ENCODE assay signal across 16 cellular contexts in the genomic region with DNA sequence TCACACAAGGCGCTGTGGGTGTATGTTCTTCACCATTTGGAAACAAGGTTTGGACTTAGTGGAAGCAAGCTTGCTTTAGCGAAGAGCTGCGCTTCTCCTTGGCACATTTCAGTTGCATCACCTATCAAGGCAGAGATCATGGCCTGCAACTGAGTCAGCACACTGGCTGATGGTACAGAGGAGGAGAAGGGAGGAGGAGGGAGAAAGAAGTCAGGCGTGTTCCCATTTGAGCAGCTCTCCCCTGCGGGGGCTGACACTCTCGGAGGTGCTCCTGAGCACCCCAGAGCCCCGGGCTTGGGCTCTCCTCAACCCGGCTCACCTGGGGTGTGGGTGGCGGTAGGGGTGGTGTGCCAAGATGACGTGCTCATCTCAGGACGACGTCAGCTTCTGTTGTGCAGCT. TPM values are rescaled to one million over a fixed set of nuclear protein-coding genes. Genes with fewer than 3 reads are reported as not detected.
"Had no signal": no experiment of that assay in that cellular context is flagged by ENCODE, and none has a peak within 500 bp of the region (broad histone marks: within the 10 kb centered on the region; RNA-seq: fewer than 3 reads in every experiment).

No MANE protein-coding gene starts in this region.

- H3K36me3 ChIP-seq: ovary, thoracic aorta had no signal

- H3K4me2 ChIP-seq: hepatocyte had no signal

- ATAC-seq: stimulated activated naive CD8-positive, alpha-beta T cell treated with anti-CD3 and anti-CD28 coated beads, Interleukin-15, amount 100 ng/mL, for 72 hours had no signal

- H3K27me3 ChIP-seq: hepatocyte, ovary had no signal

- H3K27ac ChIP-seq: dorsolateral prefrontal cortex, hepatocyte, ovary, thoracic aorta had no signal

- H3K79me2 ChIP-seq: hepatocyte had no signal

- DNase-seq: activated B cell treated with CpG ODN at 0.5 μM for 24 hours; activated CD4-positive, alpha-beta T cell treated with anti-CD3 and anti-CD28 coated beads, Interleukin-2, amount 10 ng/mL, durations not matched to agents 7 days and 5 days; activated CD8-positive, alpha-beta memory T cell treated with anti-CD3 and anti-CD28 coated beads for 24 hours; amygdala; dorsolateral prefrontal cortex; kidney glomerular epithelial cell; ovary; stimulated activated CD4-positive, alpha-beta T cell treated with anti-CD3 and anti-CD28 coated beads, Interleukin-4, amount 100 ng/mL, for 4 hours; stimulated activated naive CD8-positive, alpha-beta T cell treated with anti-CD3 and anti-CD28 coated beads, Interleukin-15, amount 100 ng/mL, for 72 hours had no signal

- H2AFZ ChIP-seq: hepatocyte had no signal

- H3K9me3 ChIP-seq: ovary, thoracic aorta had no signal

- H3K4me3 ChIP-seq: dorsolateral prefrontal cortex, hepatocyte, ovary, thoracic aorta had no signal

RNA-seq across cellular contexts. Expression of gene SERPINB5, which starts 6.0 kb away (rescaled TPM):
- total RNA-seq: activated B cell treated with CpG ODN at 0.5 μM for 24 hours; activated CD4-positive, alpha-beta T cell treated with anti-CD3 and anti-CD28 coated beads, Interleukin-2, amount 10 ng/mL, durations not matched to agents 7 days and 5 days; chondrocyte; dorsolateral prefrontal cortex; liver; neural crest cell; skeletal muscle tissue; T-helper 1 cell treated with Interleukin-12 subunit alpha and Interleukin-12 subunit beta and Interleukin-4 antibody, amounts not matched to agents 30 ng/mL and 1 ng/mL, for 36 hours had no signal
